ENCODE assay signal across 8 cellular contexts in the genomic region with DNA sequence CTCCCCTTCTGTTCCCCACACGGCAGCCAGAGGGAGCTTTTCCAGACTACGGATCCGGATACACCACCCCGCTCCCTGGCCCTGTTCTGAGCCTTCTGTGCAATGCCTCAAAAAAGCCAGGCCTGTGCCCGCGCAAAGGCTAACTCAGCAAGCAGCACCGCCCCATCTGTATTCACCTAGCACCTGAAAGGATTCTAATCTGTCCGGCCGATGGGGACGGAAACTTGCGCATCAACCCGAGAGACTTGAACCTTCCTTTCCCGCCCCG. TPM values are rescaled to one million over a fixed set of nuclear protein-coding genes. Genes with fewer than 3 reads are reported as not detected.
DNase-seq lines count a peak whose midpoint lies in the region; ATAC-seq and TF ChIP-seq lines count a peak whose summit lies in the region.

No MANE protein-coding gene starts in this region.

- peak overlapping the region; percentile 96 for H3K4me3 Mint-ChIP-seq in activated CD8-positive, alpha-beta T cell treated with anti-CD3 and anti-CD28 coated beads, Interleukin-2, amount 10 ng/mL, durations not matched to agents 7 days and 5 days
- H3K4me3 Mint-ChIP-seq in endothelial cell (ENCODE audit: unreplicated experiment), result peak overlapping the region; percentile 97
- H3K4me3 Mint-ChIP-seq in stimulated activated naive CD8-positive, alpha-beta T cell treated with anti-CD3 and anti-CD28 coated beads, Interleukin-15, amount 100 ng/mL, for 72 hours, result peak overlapping the region; percentile 93 to 97

- WGBS in mesodermal cell (ENCODE audit: insufficient coverage in 2 of 2), 2 experiments, result 0 to 1% methylated on average over 13 to 14 of the region's 14 CpGs

- H3K9me3 ChIP-seq in mesodermal cell (ENCODE audit: control insufficient read depth, low read length), result no peaks in the 10 kb centered on the region

- peak overlapping the region; percentile 97 for H3K27ac ChIP-seq in mesodermal cell (ENCODE audit: low read depth, low read length, severe bottlenecking)

- POLR2A ChIA-PET in activated CD8-positive, alpha-beta T cell treated with anti-CD3 and anti-CD28 coated beads, Interleukin-2, amount 10 ng/mL, durations not matched to agents 7 days and 5 days (lab: Charles Lee), result interaction anchor here (1.0 to 3.9 kb wide), 8 partner anchors 10 to 335 kb away, joined by 3 to 31 read pairs (median 16); a partner anchor contains a TSS

- TF ChIP-seq CTCF in endothelial cell (IDR thresholded peaks at IDR 0.05; ENCODE audit: unreplicated experiment), result no peak

- peaks cover 25% of the 10 kb centered on the region for H3K36me3 Mint-ChIP-seq in activated CD8-positive, alpha-beta T cell treated with anti-CD3 and anti-CD28 coated beads, Interleukin-2, amount 10 ng/mL, durations not matched to agents 7 days and 5 days (ENCODE audit: low read depth)
- peaks cover 21% of the 10 kb centered on the region for H3K36me3 Mint-ChIP-seq in endothelial cell (ENCODE audit: low read depth, unreplicated experiment)

- peak; percentile 43 for DNase-seq in GDM1 (lab: John Stamatoyannopoulos, UW)
- peak; percentile 81 for DNase-seq in NCI-H748 treated with DMSO at 0.1 percent for 48 hours (lab: John Stamatoyannopoulos, UW)
- DNase-seq in activated CD8-positive, alpha-beta T cell treated with anti-CD3 and anti-CD28 coated beads, Interleukin-2, amount 10 ng/mL, durations not matched to agents 7 days and 5 days, result peak; percentile 69
- DNase-seq in endothelial cell (ENCODE audit: low spot score), result peak; percentile 74
- peak in 1 of 2 donors; percentile 69 for DNase-seq in stimulated activated naive CD8-positive, alpha-beta T cell treated with anti-CD3 and anti-CD28 coated beads, Interleukin-15, amount 100 ng/mL, for 72 hours

- H3K27me3 Mint-ChIP-seq in activated CD8-positive, alpha-beta T cell treated with anti-CD3 and anti-CD28 coated beads, Interleukin-2, amount 10 ng/mL, durations not matched to agents 7 days and 5 days (ENCODE audit: low read depth), result no peaks in the 10 kb centered on the region
- peaks cover 23% of the 10 kb centered on the region for H3K27me3 Mint-ChIP-seq in endothelial cell (ENCODE audit: unreplicated experiment)
- no peaks in the 10 kb centered on the region for H3K27me3 Mint-ChIP-seq in stimulated activated naive CD8-positive, alpha-beta T cell treated with anti-CD3 and anti-CD28 coated beads, Interleukin-15, amount 100 ng/mL, for 72 hours

- H3K36me3 ChIP-seq in mesodermal cell (ENCODE audit: control insufficient read depth, insufficient read depth, low read length), result peaks cover 32% of the 10 kb centered on the region

- H3K4me1 ChIP-seq in mesodermal cell (ENCODE audit: control insufficient read depth, insufficient read depth, low read length, poor library complexity, severe bottlenecking), result peaks cover 15% of the 10 kb centered on the region

- peak overlapping the region; percentile 93 for H3K4me3 ChIP-seq in mesodermal cell (ENCODE audit: extremely low read depth, insufficient read depth, low read length, poor library complexity, severe bottlenecking)

- H3K9me3 Mint-ChIP-seq in activated CD8-positive, alpha-beta T cell treated with anti-CD3 and anti-CD28 coated beads, Interleukin-2, amount 10 ng/mL, durations not matched to agents 7 days and 5 days (ENCODE audit: insufficient read depth), result no peaks in the 10 kb centered on the region
- no peaks in the 10 kb centered on the region for H3K9me3 Mint-ChIP-seq in endothelial cell (ENCODE audit: unreplicated experiment)
- no peaks in the 10 kb centered on the region for H3K9me3 Mint-ChIP-seq in stimulated activated naive CD8-positive, alpha-beta T cell treated with anti-CD3 and anti-CD28 coated beads, Interleukin-15, amount 100 ng/mL, for 72 hours

- CTCF ChIA-PET in activated CD8-positive, alpha-beta T cell treated with anti-CD3 and anti-CD28 coated beads, Interleukin-2, amount 10 ng/mL, durations not matched to agents 7 days and 5 days (lab: Charles Lee), result interaction anchor here (0.7 to 5.6 kb wide), 19 partner anchors 9 to 211 kb away, joined by 3 to 94 read pairs (median 9); a partner anchor contains a TSS

- ATAC-seq in HG03439 (IDR thresholded peaks at IDR 0.05; ENCODE audit: unreplicated experiment) (peak; percentile 2), GM19463 (IDR thresholded peaks at IDR 0.05; ENCODE audit: unreplicated experiment) (no peak)
- ATAC-seq in activated CD8-positive, alpha-beta T cell treated with anti-CD3 and anti-CD28 coated beads, Interleukin-2, amount 10 ng/mL, durations not matched to agents 7 days and 5 days, result peak; percentile 25
- ATAC-seq in stimulated activated naive CD8-positive, alpha-beta T cell treated with anti-CD3 and anti-CD28 coated beads, Interleukin-15, amount 100 ng/mL, for 72 hours, result peak; percentile 31

- H3K4me1 Mint-ChIP-seq in activated CD8-positive, alpha-beta T cell treated with anti-CD3 and anti-CD28 coated beads, Interleukin-2, amount 10 ng/mL, durations not matched to agents 7 days and 5 days (ENCODE audit: low read depth), result peaks cover 46% of the 10 kb centered on the region
- peaks cover 29% of the 10 kb centered on the region for H3K4me1 Mint-ChIP-seq in endothelial cell (ENCODE audit: unreplicated experiment)
- H3K4me1 Mint-ChIP-seq in stimulated activated naive CD8-positive, alpha-beta T cell treated with anti-CD3 and anti-CD28 coated beads, Interleukin-15, amount 100 ng/mL, for 72 hours, result peaks cover 60% of the 10 kb centered on the region

- peak overlapping the region; percentile 97 for H3K27ac Mint-ChIP-seq in activated CD8-positive, alpha-beta T cell treated with anti-CD3 and anti-CD28 coated beads, Interleukin-2, amount 10 ng/mL, durations not matched to agents 7 days and 5 days
- H3K27ac Mint-ChIP-seq in endothelial cell (ENCODE audit: unreplicated experiment), result peak overlapping the region; percentile 99
- peak overlapping the region; percentile 98 to 99 for H3K27ac Mint-ChIP-seq in stimulated activated naive CD8-positive, alpha-beta T cell treated with anti-CD3 and anti-CD28 coated beads, Interleukin-15, amount 100 ng/mL, for 72 hours

RNA-seq across cellular contexts. Expression of a gene that starts 0.6 kb away (rescaled TPM):
- total RNA-seq in activated CD8-positive, alpha-beta T cell treated with anti-CD3 and anti-CD28 coated beads, Interleukin-2, amount 10 ng/mL, durations not matched to agents 7 days and 5 days, result 10 to 100 TPM; 13.9 to 16.7 TPM
- total RNA-seq in endothelial cell (ENCODE audit: unreplicated experiment), result 22.2 TPM
- polyA plus RNA-seq in mesodermal cell (2013, experiment 1 of 2), result 18.0 TPM
- 13.4 TPM for polyA plus RNA-seq in mesodermal cell (2013, experiment 2 of 2)

RNA-seq across cellular contexts. Expression of a gene that starts 7.2 kb away (rescaled TPM):
- total RNA-seq in activated CD8-positive, alpha-beta T cell treated with anti-CD3 and anti-CD28 coated beads, Interleukin-2, amount 10 ng/mL, durations not matched to agents 7 days and 5 days, result 10 to 100 TPM; 12.2 to 14.4 TPM
- 4.7 TPM for total RNA-seq in endothelial cell (ENCODE audit: unreplicated experiment)
- 8.0 TPM for polyA plus RNA-seq in mesodermal cell (2013, experiment 1 of 2)
- 4.6 TPM for polyA plus RNA-seq in mesodermal cell (2013, experiment 2 of 2)

RNA-seq across cellular contexts. Expression of a gene that starts 24.8 kb away (rescaled TPM):
- 100 to 1,000 TPM; 476 to 528 TPM for total RNA-seq in activated CD8-positive, alpha-beta T cell treated with anti-CD3 and anti-CD28 coated beads, Interleukin-2, amount 10 ng/mL, durations not matched to agents 7 days and 5 days
- 457 TPM for total RNA-seq in endothelial cell (ENCODE audit: unreplicated experiment)
- 590 TPM for polyA plus RNA-seq in mesodermal cell (2013, experiment 1 of 2)
- polyA plus RNA-seq in mesodermal cell (2013, experiment 2 of 2), result 581 TPM

RNA-seq across cellular contexts. Expression of a gene that starts 35.9 kb away (rescaled TPM):
- 100 to 1,000 TPM; 108 to 114 TPM for total RNA-seq in activated CD8-positive, alpha-beta T cell treated with anti-CD3 and anti-CD28 coated beads, Interleukin-2, amount 10 ng/mL, durations not matched to agents 7 days and 5 days
- 130 TPM for total RNA-seq in endothelial cell (ENCODE audit: unreplicated experiment)
- polyA plus RNA-seq in mesodermal cell (2013, experiment 1 of 2), result 110 TPM
- 90.4 TPM for polyA plus RNA-seq in mesodermal cell (2013, experiment 2 of 2)

RNA-seq across cellular contexts. Expression of a gene that starts 39.4 kb away (rescaled TPM):
- 10 to 100 TPM; 80.7 to 94.1 TPM for total RNA-seq in activated CD8-positive, alpha-beta T cell treated with anti-CD3 and anti-CD28 coated beads, Interleukin-2, amount 10 ng/mL, durations not matched to agents 7 days and 5 days
- 81.6 TPM for total RNA-seq in endothelial cell (ENCODE audit: unreplicated experiment)
- 134 TPM for polyA plus RNA-seq in mesodermal cell (2013, experiment 1 of 2)
- 104 TPM for polyA plus RNA-seq in mesodermal cell (2013, experiment 2 of 2)
